18 cellular contexts compared by ENCODE assay signal in genomic region chr15:99720533-99720932, GRCh38. TPM values are rescaled to one million over a fixed set of nuclear protein-coding genes. Genes with fewer than 3 reads are reported as not detected.
DNase-seq lines count a peak whose midpoint lies in the region; ATAC-seq and TF ChIP-seq lines count a peak whose summit lies in the region.
"Had no signal": no experiment of that assay in that cellular context is flagged by ENCODE, and none has a peak within 500 bp of the region (broad histone marks: within the 10 kb centered on the region; RNA-seq: fewer than 3 reads in every experiment).

No MANE protein-coding gene starts in this region.

- TF ChIP-seq EP300 in esophagus muscularis mucosa (IDR thresholded peaks at IDR 0.05): no peak

- DNase-seq in DND-41: peak; percentile 40
- peak; percentile 36 for DNase-seq in activated CD4-positive, alpha-beta memory T cell treated with anti-CD3 and anti-CD28 coated beads for 36 hours
- no peak for DNase-seq in immature natural killer cell
- DNase-seq in NCI-H187 (lab: John Stamatoyannopoulos, UW): no peak
- DNase-seq in esophagus muscularis mucosa (ENCODE audit: extremely low spot score): no peak
- DNase-seq in D341Med (ENCODE audit: low spot score): no peak
- no peak for DNase-seq in right cardiac atrium
- DNase-seq: effector memory CD4-positive, alpha-beta T cell; NCI-H1694; NCI-H510A; pancreas; stimulated activated CD4-positive, alpha-beta T cell treated with anti-CD3 and anti-CD28 coated beads, Interleukin-4, amount 100 ng/mL, for 24 hours; stimulated activated CD8-positive, alpha-beta memory T cell treated with anti-CD3 and anti-CD28 coated beads, Interleukin-4, amount 100 ng/mL, for 48 hours; tibial artery had no signal

- peaks cover under 1% of the 10 kb centered on the region for H3K36me3 Mint-ChIP-seq in activated CD4-positive, alpha-beta memory T cell treated with anti-CD3 and anti-CD28 coated beads for 36 hours
- peaks cover 0 to 8% (median 7%) of the 10 kb centered on the region in 3 donors for H3K36me3 Mint-ChIP-seq in immature natural killer cell

- H3K27ac Mint-ChIP-seq in activated CD4-positive, alpha-beta memory T cell treated with anti-CD3 and anti-CD28 coated beads for 36 hours: peak overlapping the region; percentile 58
- peak overlapping the region in 3 of 6 donors; percentile 2 to 57 (median 45) for H3K27ac Mint-ChIP-seq in immature natural killer cell

- no peaks in the 10 kb centered on the region for H4K20me1 ChIP-seq in BLaER1
- no peaks in the 10 kb centered on the region for H4K20me1 ChIP-seq in DND-41 (ENCODE audit: insufficient read depth, low read length)

- ATAC-seq in DND-41 (ENCODE audit: insufficient read depth, low read depth) (peak; percentile 66), right cardiac atrium (no peak)

- H3K79me2 ChIP-seq in DND-41 (ENCODE audit: insufficient read depth, low read length): no peaks in the 10 kb centered on the region

- no peaks in the 10 kb centered on the region for H3K27me3 ChIP-seq in BLaER1
- H3K27me3 ChIP-seq in DND-41 (ENCODE audit: insufficient read depth, low read length, poor library complexity): no peaks in the 10 kb centered on the region
- H3K27me3 ChIP-seq in esophagus muscularis mucosa: no peaks in the 10 kb centered on the region
- H3K27me3 ChIP-seq in right cardiac atrium (ENCODE audit: control insufficient read depth, insufficient read depth): no peaks in the 10 kb centered on the region
- H3K27me3 ChIP-seq: cardiac muscle cell, pancreas, tibial artery had no signal

- TF ChIP-seq CTCF in DND-41 (IDR thresholded peaks at IDR 0.05; ENCODE audit: borderline replicate concordance, extremely low read depth, low read length, poor library complexity, severe bottlenecking) (no peak), esophagus muscularis mucosa (IDR thresholded peaks at IDR 0.05) (no peak)

- H3K4me2 ChIP-seq in BLaER1: peak overlapping the region; percentile 94
- H3K4me2 ChIP-seq in DND-41 (ENCODE audit: insufficient read depth, low read length): no peak overlapping the region

- CTCF ChIA-PET in activated CD4-positive, alpha-beta memory T cell treated with anti-CD3 and anti-CD28 coated beads for 36 hours (lab: Charles Lee): no interaction called here

- H3K9me3 Mint-ChIP-seq in activated CD4-positive, alpha-beta memory T cell treated with anti-CD3 and anti-CD28 coated beads for 36 hours: no peaks in the 10 kb centered on the region
- H3K9me3 Mint-ChIP-seq in immature natural killer cell: no peaks in the 10 kb centered on the region

- H3K27ac ChIP-seq in BLaER1: peak overlapping the region; percentile 96
- peak overlapping the region; percentile 55 for H3K27ac ChIP-seq in DND-41 (ENCODE audit: low read length)
- no peak overlapping the region for H3K27ac ChIP-seq in esophagus muscularis mucosa (replicated peaks in 1 of 4)
- no peak overlapping the region for H3K27ac ChIP-seq in right cardiac atrium (ENCODE audit: low read length)
- H3K27ac ChIP-seq: cardiac muscle cell, pancreas, SK-N-MC, tibial artery had no signal

- H3K27me3 Mint-ChIP-seq in activated CD4-positive, alpha-beta memory T cell treated with anti-CD3 and anti-CD28 coated beads for 36 hours: no peaks in the 10 kb centered on the region
- peaks cover 0 to 2% (median 0%) of the 10 kb centered on the region in 3 donors for H3K27me3 Mint-ChIP-seq in immature natural killer cell (ENCODE audit: low read depth in 3 of 3)

- H3K4me3 Mint-ChIP-seq in activated CD4-positive, alpha-beta memory T cell treated with anti-CD3 and anti-CD28 coated beads for 36 hours: peak overlapping the region; percentile 35
- H3K4me3 Mint-ChIP-seq in immature natural killer cell: peak overlapping the region; percentile 50 to 72 (median 66)

- POLR2A ChIA-PET in activated CD4-positive, alpha-beta memory T cell treated with anti-CD3 and anti-CD28 coated beads for 36 hours (lab: Charles Lee): no interaction called here

- H3K4me1 Mint-ChIP-seq in activated CD4-positive, alpha-beta memory T cell treated with anti-CD3 and anti-CD28 coated beads for 36 hours (ENCODE audit: low read depth): peaks cover 40% of the 10 kb centered on the region
- peaks cover 33 to 35% of the 10 kb centered on the region in 2 donors for H3K4me1 Mint-ChIP-seq in immature natural killer cell

- no peak for TF ChIP-seq POLR2A in esophagus muscularis mucosa (IDR thresholded peaks at IDR 0.05; ENCODE audit: low read depth)

- H3K4me1 ChIP-seq in BLaER1 (peaks cover 97% of the 10 kb centered on the region), DND-41 (ENCODE audit: insufficient read depth, low read length) (peaks cover 24% of the 10 kb centered on the region), esophagus muscularis mucosa (peaks cover 31 to 50% (median 37%) of the 10 kb centered on the region in 4 donors), right cardiac atrium (ENCODE audit: control insufficient read depth, insufficient read depth, low read length) (peaks cover 15% of the 10 kb centered on the region)
- H3K4me1 ChIP-seq: HAP-1 had no signal

- H3K9ac ChIP-seq in BLaER1: peak overlapping the region; percentile 73
- H3K9ac ChIP-seq in DND-41 (ENCODE audit: low read depth, low read length): no peak overlapping the region

- no peak overlapping the region for H2AFZ ChIP-seq in DND-41 (ENCODE audit: low read depth, low read length)

- 85% methylated on average over 7 of the region's 7 CpGs for WGBS in esophagus muscularis mucosa
- WGBS in right cardiac atrium: 72% methylated on average over 7 of the region's 7 CpGs

- peaks cover 36% of the 10 kb centered on the region for H3K9me3 ChIP-seq in BLaER1
- H3K9me3 ChIP-seq in DND-41 (ENCODE audit: insufficient read depth, low read length, severe bottlenecking): no peaks in the 10 kb centered on the region
- no peaks in the 10 kb centered on the region for H3K9me3 ChIP-seq in esophagus muscularis mucosa
- H3K9me3 ChIP-seq in right cardiac atrium (ENCODE audit: control insufficient read depth, low read length): no peaks in the 10 kb centered on the region
- H3K9me3 ChIP-seq: HAP-1, pancreas, tibial artery had no signal

- H3K36me3 ChIP-seq in BLaER1: peaks cover 33% of the 10 kb centered on the region
- peaks cover 5% of the 10 kb centered on the region for H3K36me3 ChIP-seq in DND-41 (ENCODE audit: insufficient read depth, low read length)
- H3K36me3 ChIP-seq in esophagus muscularis mucosa: peaks cover 0 to 23% (median 7%) of the 10 kb centered on the region in 4 donors
- H3K36me3 ChIP-seq: HAP-1, pancreas had no signal

- intact Hi-C loops in activated CD4-positive, alpha-beta memory T cell treated with anti-CD3 and anti-CD28 coated beads for 36 hours (cut with micrococcal nuclease): loop anchor here (1.0 kb wide), 1 partner anchor 13 kb away; the partner anchor contains the start of gene LYSMD4
- intact Hi-C loops in esophagus muscularis mucosa (cut with DNase I) (no loop called here), right cardiac atrium (cut with DNase I) (no loop called here)

- peak overlapping the region; percentile 58 for H3K4me3 ChIP-seq in BLaER1
- H3K4me3 ChIP-seq in DND-41 (ENCODE audit: low read depth in 1 of 2, low read length in 2 of 2): no peak overlapping the region
- H3K4me3 ChIP-seq in esophagus muscularis mucosa: no peak overlapping the region
- no peak overlapping the region for H3K4me3 ChIP-seq in right cardiac atrium (ENCODE audit: low read length)
- H3K4me3 ChIP-seq: cardiac muscle cell, HAP-1, pancreas, SK-N-MC, tibial artery had no signal

RNA-seq across cellular contexts. Expression of gene LYSMD4, which starts 12.7 kb away (rescaled TPM):
- 1 to 10 TPM; 5.2 to 7.6 TPM for total RNA-seq in activated CD4-positive, alpha-beta memory T cell treated with anti-CD3 and anti-CD28 coated beads for 36 hours
- polyA plus RNA-seq in immature natural killer cell (1 to 10 TPM; 1.6 to 3.5 (median 3.1) TPM), right cardiac atrium (13.2 TPM)
- total RNA-seq in esophagus muscularis mucosa (10 to 100 TPM in 3 of 4 donors, 1 to 10 TPM in 1; 7.6 to 15.8 (median 15.2) TPM), right cardiac atrium (10 to 100 TPM; 12.6 to 19.3 (median 15.7) TPM)

Comparison
In these comparisons a context has a peak if more than half of its experiments do, and no peak if none do; other contexts are left out.
1. H3K27ac ChIP-seq: peak in BLaER1 (single experiment) and DND-41 (single experiment); none in esophagus muscularis mucosa (0 of 4) and right cardiac atrium (single experiment).
2. DNase-seq: peak in DND-41 (single experiment) and activated CD4-positive, alpha-beta memory T cell treated with anti-CD3 and anti-CD28 coated beads for 36 hours (single experiment); none in immature natural killer cell (0 of 3), NCI-H187 (0 of 2), esophagus muscularis mucosa (single experiment), D341Med (single experiment) and right cardiac atrium (0 of 3).